ENCODE assay signal across 1 cellular context in genomic region chr1:1471389-1472045, GRCh38.
TF ChIP-seq lines count a peak whose summit lies in the region.

Gene ATAD3B, plus strand, starts transcription at chr1:1471765. Its CDS starts 120 bp downstream, at chr1:1471885.

TF ChIP-seq in HepG2, 621 proteins besides CTCF, POLR2A, EP300 and RAD21 (continued from another document and continues in another):
- TF ChIP-seq, protein P1, sequence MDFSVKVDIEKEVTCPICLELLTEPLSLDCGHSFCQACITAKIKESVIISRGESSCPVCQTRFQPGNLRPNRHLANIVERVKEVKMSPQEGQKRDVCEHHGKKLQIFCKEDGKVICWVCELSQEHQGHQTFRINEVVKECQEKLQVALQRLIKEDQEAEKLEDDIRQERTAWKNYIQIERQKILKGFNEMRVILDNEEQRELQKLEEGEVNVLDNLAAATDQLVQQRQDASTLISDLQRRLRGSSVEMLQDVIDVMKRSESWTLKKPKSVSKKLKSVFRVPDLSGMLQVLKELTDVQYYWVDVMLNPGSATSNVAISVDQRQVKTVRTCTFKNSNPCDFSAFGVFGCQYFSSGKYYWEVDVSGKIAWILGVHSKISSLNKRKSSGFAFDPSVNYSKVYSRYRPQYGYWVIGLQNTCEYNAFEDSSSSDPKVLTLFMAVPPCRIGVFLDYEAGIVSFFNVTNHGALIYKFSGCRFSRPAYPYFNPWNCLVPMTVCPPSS (IDR thresholded peaks at IDR 0.05), result no peak
- TF ChIP-seq GATAD2A (CRISPR knock-in tag; IDR thresholded peaks at IDR 0.05), result peak; percentile 58
- TF ChIP-seq, protein P2, sequence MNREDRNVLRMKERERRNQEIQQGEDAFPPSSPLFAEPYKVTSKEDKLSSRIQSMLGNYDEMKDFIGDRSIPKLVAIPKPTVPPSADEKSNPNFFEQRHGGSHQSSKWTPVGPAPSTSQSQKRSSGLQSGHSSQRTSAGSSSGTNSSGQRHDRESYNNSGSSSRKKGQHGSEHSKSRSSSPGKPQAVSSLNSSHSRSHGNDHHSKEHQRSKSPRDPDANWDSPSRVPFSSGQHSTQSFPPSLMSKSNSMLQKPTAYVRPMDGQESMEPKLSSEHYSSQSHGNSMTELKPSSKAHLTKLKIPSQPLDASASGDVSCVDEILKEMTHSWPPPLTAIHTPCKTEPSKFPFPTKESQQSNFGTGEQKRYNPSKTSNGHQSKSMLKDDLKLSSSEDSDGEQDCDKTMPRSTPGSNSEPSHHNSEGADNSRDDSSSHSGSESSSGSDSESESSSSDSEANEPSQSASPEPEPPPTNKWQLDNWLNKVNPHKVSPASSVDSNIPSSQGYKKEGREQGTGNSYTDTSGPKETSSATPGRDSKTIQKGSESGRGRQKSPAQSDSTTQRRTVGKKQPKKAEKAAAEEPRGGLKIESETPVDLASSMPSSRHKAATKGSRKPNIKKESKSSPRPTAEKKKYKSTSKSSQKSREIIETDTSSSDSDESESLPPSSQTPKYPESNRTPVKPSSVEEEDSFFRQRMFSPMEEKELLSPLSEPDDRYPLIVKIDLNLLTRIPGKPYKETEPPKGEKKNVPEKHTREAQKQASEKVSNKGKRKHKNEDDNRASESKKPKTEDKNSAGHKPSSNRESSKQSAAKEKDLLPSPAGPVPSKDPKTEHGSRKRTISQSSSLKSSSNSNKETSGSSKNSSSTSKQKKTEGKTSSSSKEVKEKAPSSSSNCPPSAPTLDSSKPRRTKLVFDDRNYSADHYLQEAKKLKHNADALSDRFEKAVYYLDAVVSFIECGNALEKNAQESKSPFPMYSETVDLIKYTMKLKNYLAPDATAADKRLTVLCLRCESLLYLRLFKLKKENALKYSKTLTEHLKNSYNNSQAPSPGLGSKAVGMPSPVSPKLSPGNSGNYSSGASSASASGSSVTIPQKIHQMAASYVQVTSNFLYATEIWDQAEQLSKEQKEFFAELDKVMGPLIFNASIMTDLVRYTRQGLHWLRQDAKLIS (CRISPR knock-in tag; IDR thresholded peaks at IDR 0.05), result no peak
- TF ChIP-seq PAWR (CRISPR knock-in tag; IDR thresholded peaks at IDR 0.05; ENCODE audit: borderline replicate concordance), result no peak
- TF ChIP-seq, protein P3, sequence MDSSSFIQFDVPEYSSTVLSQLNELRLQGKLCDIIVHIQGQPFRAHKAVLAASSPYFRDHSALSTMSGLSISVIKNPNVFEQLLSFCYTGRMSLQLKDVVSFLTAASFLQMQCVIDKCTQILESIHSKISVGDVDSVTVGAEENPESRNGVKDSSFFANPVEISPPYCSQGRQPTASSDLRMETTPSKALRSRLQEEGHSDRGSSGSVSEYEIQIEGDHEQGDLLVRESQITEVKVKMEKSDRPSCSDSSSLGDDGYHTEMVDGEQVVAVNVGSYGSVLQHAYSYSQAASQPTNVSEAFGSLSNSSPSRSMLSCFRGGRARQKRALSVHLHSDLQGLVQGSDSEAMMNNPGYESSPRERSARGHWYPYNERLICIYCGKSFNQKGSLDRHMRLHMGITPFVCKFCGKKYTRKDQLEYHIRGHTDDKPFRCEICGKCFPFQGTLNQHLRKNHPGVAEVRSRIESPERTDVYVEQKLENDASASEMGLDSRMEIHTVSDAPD (CRISPR knock-in tag; IDR thresholded peaks at IDR 0.05), result no peak
- TF ChIP-seq TGIF2 (CRISPR knock-in tag; IDR thresholded peaks at IDR 0.05), result peak; percentile 62; the same call in 1 of the 2 replicates
- no peak for TF ChIP-seq DNMT1 (CRISPR knock-in tag; IDR thresholded peaks at IDR 0.05)
- TF ChIP-seq ZNF839 (CRISPR knock-in tag; IDR thresholded peaks at IDR 0.05; ENCODE audit: borderline replicate concordance), result no peak
- TF ChIP-seq ZBTB2 (CRISPR knock-in tag; IDR thresholded peaks at IDR 0.05; ENCODE audit: low read depth), result peak; percentile 100
- no peak for TF ChIP-seq ZNF746 (CRISPR knock-in tag; IDR thresholded peaks at IDR 0.05)
- 0 out of 2 replicates have a peak, but pooled peaks have one; percentile 67 for TF ChIP-seq PRDM10 (CRISPR knock-in tag; IDR thresholded peaks at IDR 0.05; ENCODE audit: low read depth)
- no peak for TF ChIP-seq DZIP1 (CRISPR knock-in tag; IDR thresholded peaks at IDR 0.05)
- TF ChIP-seq FOXP1 (IDR thresholded peaks at IDR 0.05), result no peak
- no peak for TF ChIP-seq FOXP1 (CRISPR knock-in tag; IDR thresholded peaks at IDR 0.05)
- TF ChIP-seq TMF1 (CRISPR knock-in tag; IDR thresholded peaks at IDR 0.05; ENCODE audit: low read depth), result no peak
- TF ChIP-seq PPARG (CRISPR knock-in tag; conservative IDR thresholded peaks at IDR 0.05), result no peak; the same call in 1 of the 2 replicates
- no peak for TF ChIP-seq REXO4 (CRISPR knock-in tag; IDR thresholded peaks at IDR 0.05; ENCODE audit: borderline replicate concordance)
- TF ChIP-seq, protein P4, sequence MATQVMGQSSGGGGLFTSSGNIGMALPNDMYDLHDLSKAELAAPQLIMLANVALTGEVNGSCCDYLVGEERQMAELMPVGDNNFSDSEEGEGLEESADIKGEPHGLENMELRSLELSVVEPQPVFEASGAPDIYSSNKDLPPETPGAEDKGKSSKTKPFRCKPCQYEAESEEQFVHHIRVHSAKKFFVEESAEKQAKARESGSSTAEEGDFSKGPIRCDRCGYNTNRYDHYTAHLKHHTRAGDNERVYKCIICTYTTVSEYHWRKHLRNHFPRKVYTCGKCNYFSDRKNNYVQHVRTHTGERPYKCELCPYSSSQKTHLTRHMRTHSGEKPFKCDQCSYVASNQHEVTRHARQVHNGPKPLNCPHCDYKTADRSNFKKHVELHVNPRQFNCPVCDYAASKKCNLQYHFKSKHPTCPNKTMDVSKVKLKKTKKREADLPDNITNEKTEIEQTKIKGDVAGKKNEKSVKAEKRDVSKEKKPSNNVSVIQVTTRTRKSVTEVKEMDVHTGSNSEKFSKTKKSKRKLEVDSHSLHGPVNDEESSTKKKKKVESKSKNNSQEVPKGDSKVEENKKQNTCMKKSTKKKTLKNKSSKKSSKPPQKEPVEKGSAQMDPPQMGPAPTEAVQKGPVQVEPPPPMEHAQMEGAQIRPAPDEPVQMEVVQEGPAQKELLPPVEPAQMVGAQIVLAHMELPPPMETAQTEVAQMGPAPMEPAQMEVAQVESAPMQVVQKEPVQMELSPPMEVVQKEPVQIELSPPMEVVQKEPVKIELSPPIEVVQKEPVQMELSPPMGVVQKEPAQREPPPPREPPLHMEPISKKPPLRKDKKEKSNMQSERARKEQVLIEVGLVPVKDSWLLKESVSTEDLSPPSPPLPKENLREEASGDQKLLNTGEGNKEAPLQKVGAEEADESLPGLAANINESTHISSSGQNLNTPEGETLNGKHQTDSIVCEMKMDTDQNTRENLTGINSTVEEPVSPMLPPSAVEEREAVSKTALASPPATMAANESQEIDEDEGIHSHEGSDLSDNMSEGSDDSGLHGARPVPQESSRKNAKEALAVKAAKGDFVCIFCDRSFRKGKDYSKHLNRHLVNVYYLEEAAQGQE (IDR thresholded peaks at IDR 0.05; ENCODE audit: borderline replicate concordance in 1 of 2, low read depth in 1 of 2, low read length in 2 of 2), result no peak
- no peak for TF ChIP-seq SATB2 (CRISPR knock-in tag; IDR thresholded peaks at IDR 0.05)
- no peak for TF ChIP-seq NPAS2 (CRISPR knock-in tag; IDR thresholded peaks at IDR 0.05; ENCODE audit: borderline replicate concordance)
- no peak for TF ChIP-seq GPBP1L1 (CRISPR knock-in tag; IDR thresholded peaks at IDR 0.05)
- no peak for TF ChIP-seq HNRNPL (IDR thresholded peaks at IDR 0.05; ENCODE audit: low read depth, low read length)
- no peak for TF ChIP-seq SRSF9 (IDR thresholded peaks at IDR 0.05; ENCODE audit: borderline replicate concordance, insufficient read depth, low read depth, low read length, poor library complexity, severe bottlenecking)
- TF ChIP-seq PCBP1 (IDR thresholded peaks at IDR 0.05; ENCODE audit: borderline replicate concordance, low read depth, low read length), result no peak
- TF ChIP-seq ZNF607 (CRISPR knock-in tag; IDR thresholded peaks at IDR 0.05; ENCODE audit: borderline replicate concordance), result no peak
- TF ChIP-seq, protein P5, sequence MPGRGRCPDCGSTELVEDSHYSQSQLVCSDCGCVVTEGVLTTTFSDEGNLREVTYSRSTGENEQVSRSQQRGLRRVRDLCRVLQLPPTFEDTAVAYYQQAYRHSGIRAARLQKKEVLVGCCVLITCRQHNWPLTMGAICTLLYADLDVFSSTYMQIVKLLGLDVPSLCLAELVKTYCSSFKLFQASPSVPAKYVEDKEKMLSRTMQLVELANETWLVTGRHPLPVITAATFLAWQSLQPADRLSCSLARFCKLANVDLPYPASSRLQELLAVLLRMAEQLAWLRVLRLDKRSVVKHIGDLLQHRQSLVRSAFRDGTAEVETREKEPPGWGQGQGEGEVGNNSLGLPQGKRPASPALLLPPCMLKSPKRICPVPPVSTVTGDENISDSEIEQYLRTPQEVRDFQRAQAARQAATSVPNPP (CRISPR knock-in tag; IDR thresholded peaks at IDR 0.05), result no peak
- peak; percentile 53; the same call in 1 of the 2 replicates for TF ChIP-seq KLF12 (CRISPR knock-in tag; IDR thresholded peaks at IDR 0.05; ENCODE audit: borderline replicate concordance)
- no peak for TF ChIP-seq ZNF761 (CRISPR knock-in tag; conservative IDR thresholded peaks at IDR 0.05)
- 0 out of 2 replicates have a peak, but pooled peaks have one; percentile 28 for TF ChIP-seq KDM5A (IDR thresholded peaks at IDR 0.05; ENCODE audit: borderline replicate concordance, low read length)
- TF ChIP-seq, protein P6, sequence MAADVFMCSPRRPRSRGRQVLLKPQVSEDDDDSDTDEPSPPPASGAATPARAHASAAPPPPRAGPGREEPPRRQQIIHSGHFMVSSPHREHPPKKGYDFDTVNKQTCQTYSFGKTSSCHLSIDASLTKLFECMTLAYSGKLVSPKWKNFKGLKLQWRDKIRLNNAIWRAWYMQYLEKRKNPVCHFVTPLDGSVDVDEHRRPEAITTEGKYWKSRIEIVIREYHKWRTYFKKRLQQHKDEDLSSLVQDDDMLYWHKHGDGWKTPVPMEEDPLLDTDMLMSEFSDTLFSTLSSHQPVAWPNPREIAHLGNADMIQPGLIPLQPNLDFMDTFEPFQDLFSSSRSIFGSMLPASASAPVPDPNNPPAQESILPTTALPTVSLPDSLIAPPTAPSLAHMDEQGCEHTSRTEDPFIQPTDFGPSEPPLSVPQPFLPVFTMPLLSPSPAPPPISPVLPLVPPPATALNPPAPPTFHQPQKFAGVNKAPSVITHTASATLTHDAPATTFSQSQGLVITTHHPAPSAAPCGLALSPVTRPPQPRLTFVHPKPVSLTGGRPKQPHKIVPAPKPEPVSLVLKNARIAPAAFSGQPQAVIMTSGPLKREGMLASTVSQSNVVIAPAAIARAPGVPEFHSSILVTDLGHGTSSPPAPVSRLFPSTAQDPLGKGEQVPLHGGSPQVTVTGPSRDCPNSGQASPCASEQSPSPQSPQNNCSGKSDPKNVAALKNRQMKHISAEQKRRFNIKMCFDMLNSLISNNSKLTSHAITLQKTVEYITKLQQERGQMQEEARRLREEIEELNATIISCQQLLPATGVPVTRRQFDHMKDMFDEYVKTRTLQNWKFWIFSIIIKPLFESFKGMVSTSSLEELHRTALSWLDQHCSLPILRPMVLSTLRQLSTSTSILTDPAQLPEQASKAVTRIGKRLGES (CRISPR knock-in tag; IDR thresholded peaks at IDR 0.05; ENCODE audit: borderline replicate concordance), result no peak
